ENCODE assay signal across 21 cellular contexts in the genomic region with DNA sequence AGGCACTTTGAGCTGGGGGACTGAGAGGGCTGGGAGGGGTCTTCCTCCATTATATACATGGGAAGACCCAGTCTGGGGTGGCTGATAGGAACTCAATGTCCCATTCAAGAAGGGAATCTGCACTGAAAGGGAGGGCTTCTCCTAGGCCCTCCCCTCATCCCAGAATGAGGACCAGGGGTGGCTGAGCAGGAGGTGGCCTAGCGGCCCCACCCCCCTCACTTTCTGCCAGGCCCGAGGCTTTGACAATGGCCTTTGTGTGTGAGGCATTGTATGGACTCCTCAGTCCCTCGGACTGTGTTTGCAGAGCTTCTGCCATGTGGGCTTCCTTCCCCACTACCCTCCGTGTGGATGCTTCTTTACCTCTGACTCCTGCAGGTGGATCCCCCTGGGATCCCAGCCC.
DNase-seq lines count a peak whose midpoint lies in the region; ATAC-seq and TF ChIP-seq lines count a peak whose summit lies in the region.
"Had no signal": no experiment of that assay in that cellular context is flagged by ENCODE, and none has a peak within 500 bp of the region (broad histone marks: within the 10 kb centered on the region; RNA-seq: fewer than 3 reads in every experiment).

No MANE protein-coding gene starts in this region.

- H3K79me1 ChIP-seq in H9 (ENCODE audit: insufficient read depth, low read depth, low read length, poor library complexity, severe bottlenecking) = no peaks in the 10 kb centered on the region

- no peaks in the 10 kb centered on the region for H4K20me1 ChIP-seq in H9 (ENCODE audit: control insufficient read depth, insufficient read depth, insufficient read length)

- no peak overlapping the region for H3K27ac ChIP-seq in H9 (ENCODE audit: insufficient read length, low read depth, low read length)
- H3K27ac ChIP-seq: cardiac muscle cell, sigmoid colon, stomach, VCaP had no signal

- DNase-seq in H9 (no peak), amygdala (lab: John Stamatoyannopoulos, UW) (peak in 47 of 56 donors; percentile 13 to 85 (median 54)), hypothalamus (lab: John Stamatoyannopoulos, UW) (peak in 36 of 51 donors; percentile 11 to 84 (median 56)), progenitor cell of endocrine pancreas (ENCODE audit: low spot score, unreplicated experiment) (no peak), T-helper 17 cell (no peak), GOT3 (lab: John Stamatoyannopoulos, UW) (no peak), NCI-H510A treated with DMSO at 0.1 percent for 48 hours (lab: John Stamatoyannopoulos, UW) (no peak)
- DNase-seq in activated T-cell treated with anti-CD3 and anti-CD28 coated beads, Interleukin-2, amount 50 U/mL, for 4 hours = no peak
- DNase-seq: activated CD4-positive, alpha-beta T cell treated with anti-CD3 and anti-CD28 coated beads, Interleukin-2, amount 10 ng/mL, durations not matched to agents 7 days and 5 days; activated naive CD4-positive, alpha-beta T cell treated with anti-CD3 and anti-CD28 coated beads for 36 hours; activated T-cell treated with anti-CD3 and anti-CD28 coated beads, Interleukin-2, amount 50 U/mL, for 72 hours; amniotic stem cell; left cardiac atrium; mammary epithelial cell; sigmoid colon; stimulated activated CD4-positive, alpha-beta T cell treated with anti-CD3 and anti-CD28 coated beads, Interleukin-15, amount 100 ng/mL, for 24 hours; trophoblast cell had no signal

- no peak overlapping the region for H3T11ph ChIP-seq in H9 (ENCODE audit: low read length)

- H3K9me3 Mint-ChIP-seq in H9 = no peaks in the 10 kb centered on the region
- no peaks in the 10 kb centered on the region for H3K9me3 Mint-ChIP-seq in progenitor cell of endocrine pancreas (ENCODE audit: low read depth)
- H3K9me3 Mint-ChIP-seq in activated T-cell treated with anti-CD3 and anti-CD28 coated beads, Interleukin-2, amount 50 U/mL, for 4 hours = no peaks in the 10 kb centered on the region
- H3K9me3 Mint-ChIP-seq: activated CD4-positive, alpha-beta T cell treated with anti-CD3 and anti-CD28 coated beads, Interleukin-2, amount 10 ng/mL, durations not matched to agents 7 days and 5 days; activated naive CD4-positive, alpha-beta T cell treated with anti-CD3 and anti-CD28 coated beads for 36 hours; activated T-cell treated with anti-CD3 and anti-CD28 coated beads, Interleukin-2, amount 50 U/mL, for 72 hours; dendritic cell treated with granulocyte-macrophage colony-stimulating factor and Interleukin-4, amounts not matched to agents 40 ng/mL and 50 ng/mL, for 4 days had no signal

- H3K36me3 Mint-ChIP-seq in H9 (ENCODE audit: insufficient read depth in 1 of 3, low read depth in 3 of 3) = peaks cover 2 to 44% (median 14%) of the 10 kb centered on the region in 3 experiments; a peak in 6 of 7 replicates
- peaks cover 1% of the 10 kb centered on the region for H3K36me3 Mint-ChIP-seq in progenitor cell of endocrine pancreas (ENCODE audit: insufficient read depth)
- H3K36me3 Mint-ChIP-seq in T-helper 17 cell (ENCODE audit: low read depth) = no peaks in the 10 kb centered on the region
- H3K36me3 Mint-ChIP-seq in activated T-cell treated with anti-CD3 and anti-CD28 coated beads, Interleukin-2, amount 50 U/mL, for 4 hours (ENCODE audit: insufficient read depth) = no peaks in the 10 kb centered on the region

- H3K18ac ChIP-seq in H9 (ENCODE audit: insufficient read length, low read depth, low read length) = no peak overlapping the region

- no peak for ATAC-seq in T-helper 17 cell
- no peak for ATAC-seq in activated T-cell treated with anti-CD3 and anti-CD28 coated beads, Interleukin-2, amount 50 U/mL, for 4 hours
- ATAC-seq: activated T-cell treated with anti-CD3 and anti-CD28 coated beads, Interleukin-2, amount 50 U/mL, for 72 hours; left cardiac atrium had no signal

- H4K91ac ChIP-seq in H9 (ENCODE audit: insufficient read length, low read depth, low read length) = no peak overlapping the region

- no peak overlapping the region for H3K23ac ChIP-seq in H9 (ENCODE audit: insufficient read length, low read depth, low read length)

- H3K4me3 Mint-ChIP-seq in H9 (no peak overlapping the region), progenitor cell of endocrine pancreas (ENCODE audit: low read depth) (no peak overlapping the region), T-helper 17 cell (no peak overlapping the region)
- H3K4me3 Mint-ChIP-seq in activated T-cell treated with anti-CD3 and anti-CD28 coated beads, Interleukin-2, amount 50 U/mL, for 4 hours = no peak overlapping the region
- H3K4me3 Mint-ChIP-seq: activated CD4-positive, alpha-beta T cell treated with anti-CD3 and anti-CD28 coated beads, Interleukin-2, amount 10 ng/mL, durations not matched to agents 7 days and 5 days; activated naive CD4-positive, alpha-beta T cell treated with anti-CD3 and anti-CD28 coated beads for 36 hours; activated T-cell treated with anti-CD3 and anti-CD28 coated beads, Interleukin-2, amount 50 U/mL, for 72 hours; dendritic cell treated with granulocyte-macrophage colony-stimulating factor and Interleukin-4, amounts not matched to agents 40 ng/mL and 50 ng/mL, for 4 days had no signal

- no peak overlapping the region for H2AFZ ChIP-seq in H9 (ENCODE audit: low read length)

- H3K4ac ChIP-seq in H9 (ENCODE audit: low read depth, low read length) = no peak overlapping the region

- no peak overlapping the region for H3K56ac ChIP-seq in H9 (ENCODE audit: insufficient read length, low read depth, low read length)

- H3K4me1 ChIP-seq in H9 (ENCODE audit: insufficient read depth, low read length) = no peaks in the 10 kb centered on the region; the same call in 1 of the 2 replicates
- H3K4me1 ChIP-seq: sigmoid colon had no signal

- TF ChIP-seq CTCF in H9 (conservative IDR thresholded peaks at IDR 0.05) (no peak), progenitor cell of endocrine pancreas (IDR thresholded peaks at IDR 0.05; ENCODE audit: unreplicated experiment) (no peak)

- H3K79me2 ChIP-seq in H9 (ENCODE audit: insufficient read depth, low read length) = no peaks in the 10 kb centered on the region

- H4K8ac ChIP-seq in H9 (replicated peaks; ENCODE audit: insufficient read length, low read depth, low read length) = no peak overlapping the region

- H3K27me3 Mint-ChIP-seq in H9 (ENCODE audit: low read depth) = peaks cover 5% of the 10 kb centered on the region
- H3K27me3 Mint-ChIP-seq in progenitor cell of endocrine pancreas = no peaks in the 10 kb centered on the region
- H3K27me3 Mint-ChIP-seq in T-helper 17 cell = peaks cover 6% of the 10 kb centered on the region
- no peaks in the 10 kb centered on the region for H3K27me3 Mint-ChIP-seq in activated T-cell treated with anti-CD3 and anti-CD28 coated beads, Interleukin-2, amount 50 U/mL, for 4 hours (ENCODE audit: low read depth)
- H3K27me3 Mint-ChIP-seq: dendritic cell treated with granulocyte-macrophage colony-stimulating factor and Interleukin-4, amounts not matched to agents 40 ng/mL and 50 ng/mL, for 4 days had no signal

- H3K4me1 Mint-ChIP-seq in H9 (peaks cover 25 to 32% of the 10 kb centered on the region in 2 experiments), progenitor cell of endocrine pancreas (ENCODE audit: low read depth) (peaks cover 12% of the 10 kb centered on the region), T-helper 17 cell (peaks cover 9% of the 10 kb centered on the region)
- no peaks in the 10 kb centered on the region for H3K4me1 Mint-ChIP-seq in activated T-cell treated with anti-CD3 and anti-CD28 coated beads, Interleukin-2, amount 50 U/mL, for 4 hours (ENCODE audit: low read depth)
- H3K4me1 Mint-ChIP-seq: activated CD4-positive, alpha-beta T cell treated with anti-CD3 and anti-CD28 coated beads, Interleukin-2, amount 10 ng/mL, durations not matched to agents 7 days and 5 days had no signal

- H2BK20ac ChIP-seq in H9 (ENCODE audit: low read depth, low read length, poor library complexity, severe bottlenecking) = no peak overlapping the region

- H2BK12ac ChIP-seq in H9 (ENCODE audit: insufficient read length, low read depth, low read length) = no peak overlapping the region

- H3K27me3 ChIP-seq in H9 (ENCODE audit: insufficient read depth, low read length) = no peaks in the 10 kb centered on the region
- H3K27me3 ChIP-seq: cardiac muscle cell, sigmoid colon, stomach had no signal

- H3K9me3 ChIP-seq in H9 (ENCODE audit: control insufficient read depth, low read depth, low read length) (no peaks in the 10 kb centered on the region), T-helper 17 cell (ENCODE audit: control insufficient read depth, low read length, poor library complexity, severe bottlenecking) (no peaks in the 10 kb centered on the region)
- H3K9me3 ChIP-seq: sigmoid colon, stomach had no signal

- H3K9ac ChIP-seq in H9 (ENCODE audit: extremely low read depth, insufficient read length, low read length) = no peak overlapping the region

- no peak overlapping the region for H3K4me2 ChIP-seq in H9 (ENCODE audit: insufficient read depth, insufficient read length, low read length)

- H3K14ac ChIP-seq in H9 (ENCODE audit: insufficient read depth, low read length) = no peak overlapping the region

- peak overlapping the region; percentile 69 to 90 (median 72); a peak in 4 of 7 replicates for H3K27ac Mint-ChIP-seq in H9
- peak overlapping the region; percentile 86 for H3K27ac Mint-ChIP-seq in progenitor cell of endocrine pancreas
- no peak overlapping the region for H3K27ac Mint-ChIP-seq in T-helper 17 cell
- H3K27ac Mint-ChIP-seq: activated CD4-positive, alpha-beta T cell treated with anti-CD3 and anti-CD28 coated beads, Interleukin-2, amount 10 ng/mL, durations not matched to agents 7 days and 5 days; activated naive CD4-positive, alpha-beta T cell treated with anti-CD3 and anti-CD28 coated beads for 36 hours; activated T-cell treated with anti-CD3 and anti-CD28 coated beads, Interleukin-2, amount 50 U/mL, for 72 hours; dendritic cell treated with granulocyte-macrophage colony-stimulating factor and Interleukin-4, amounts not matched to agents 40 ng/mL and 50 ng/mL, for 4 days had no signal

- no peak overlapping the region for H4K5ac ChIP-seq in H9 (ENCODE audit: insufficient read length, low read depth, low read length)

- no peak overlapping the region for H2BK120ac ChIP-seq in H9 (ENCODE audit: low read depth, low read length, poor library complexity, severe bottlenecking)

- no peaks in the 10 kb centered on the region for H3K23me2 ChIP-seq in H9 (ENCODE audit: insufficient read length, low read depth, low read length, poor library complexity, severe bottlenecking)

- WGBS in H9 (ENCODE audit: extremely low coverage, insufficient read length, low lambda C conversion rate) = no CpG with 5 or more reads among the region's 4 CpGs

- H2BK15ac ChIP-seq in H9 (ENCODE audit: low read depth, low read length) = no peak overlapping the region

- no peak overlapping the region for H2AK5ac ChIP-seq in H9 (ENCODE audit: insufficient read length, low read length)

- H2BK5ac ChIP-seq in H9 (ENCODE audit: insufficient read length, low read length) = no peak overlapping the region

Comparison
In these comparisons a context has a peak if more than half of its experiments do, and no peak if none do; other contexts are left out.
1. DNase-seq: peak in amygdala (47 of 56) and hypothalamus (36 of 51); none in H9 (single experiment), progenitor cell of endocrine pancreas (single experiment), T-helper 17 cell (0 of 3), GOT3 (single experiment), activated T-cell treated with anti-CD3 and anti-CD28 coated beads, Interleukin-2, amount 50 U/mL, for 4 hours (single experiment) and NCI-H510A treated with DMSO at 0.1 percent for 48 hours (single experiment).